ENCODE assay signal across 1 cellular context in the genomic region with DNA sequence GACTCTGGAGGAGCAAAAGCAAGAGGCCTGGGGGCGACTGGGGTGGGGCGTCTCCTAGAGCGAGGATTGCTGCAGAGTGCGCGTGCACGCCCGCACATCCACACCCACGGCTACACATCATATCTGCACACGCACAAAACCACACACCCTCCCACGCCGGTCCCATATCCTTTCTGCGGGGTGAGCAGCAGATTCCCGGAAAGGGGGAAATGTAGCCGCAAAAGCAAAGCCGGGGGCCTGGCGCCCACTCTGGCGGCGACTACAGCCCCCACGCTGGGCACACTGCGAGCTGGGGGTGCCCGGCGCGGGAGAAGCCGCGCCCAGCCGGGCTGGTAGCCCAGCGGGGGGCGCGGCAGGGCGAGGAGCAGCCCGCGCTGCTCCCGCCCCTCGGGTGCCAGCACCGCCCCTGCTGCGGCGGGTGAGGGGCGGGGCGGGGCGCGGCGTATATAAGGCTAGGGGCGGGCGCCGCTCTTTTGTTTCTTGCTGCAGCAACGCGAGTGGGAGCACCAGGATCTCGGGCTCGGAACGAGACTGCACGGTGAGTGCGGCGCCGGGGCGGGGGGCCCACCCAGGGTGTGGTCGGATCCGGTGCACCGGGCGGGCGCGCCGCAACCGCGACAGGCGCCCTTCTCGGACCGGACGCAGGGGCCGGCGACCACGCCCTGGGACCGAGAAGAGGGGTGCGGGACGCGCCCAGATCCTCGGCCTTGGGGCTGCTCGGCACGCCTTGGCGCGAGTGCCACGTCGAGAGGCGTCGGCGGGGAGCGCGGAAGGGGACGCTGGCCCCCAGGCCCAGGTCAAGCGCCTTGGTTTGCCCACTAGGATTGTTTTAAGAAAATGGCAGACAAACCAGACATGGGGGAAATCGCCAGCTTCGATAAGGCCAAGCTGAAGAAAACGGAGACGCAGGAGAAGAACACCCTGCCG.
TF ChIP-seq lines count a peak whose summit lies in the region.

A gene (plus strand): TSS at position 476 of the 927 bp plus-strand sequence.

TF ChIP-seq in HepG2, 621 proteins besides CTCF, POLR2A, EP300 and RAD21 (continued from another document and continues in another):
- TF ChIP-seq, protein P1, sequence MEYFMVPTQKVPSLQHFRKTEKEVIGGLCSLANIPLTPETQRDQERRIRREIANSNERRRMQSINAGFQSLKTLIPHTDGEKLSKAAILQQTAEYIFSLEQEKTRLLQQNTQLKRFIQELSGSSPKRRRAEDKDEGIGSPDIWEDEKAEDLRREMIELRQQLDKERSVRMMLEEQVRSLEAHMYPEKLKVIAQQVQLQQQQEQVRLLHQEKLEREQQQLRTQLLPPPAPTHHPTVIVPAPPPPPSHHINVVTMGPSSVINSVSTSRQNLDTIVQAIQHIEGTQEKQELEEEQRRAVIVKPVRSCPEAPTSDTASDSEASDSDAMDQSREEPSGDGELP (IDR thresholded peaks at IDR 0.05; ENCODE audit: borderline replicate concordance, low read depth), result no peak
- peak; percentile 85; the same call in 1 of the 2 replicates for TF ChIP-seq ZNF724P (CRISPR knock-in tag; IDR thresholded peaks at IDR 0.05; ENCODE audit: borderline replicate concordance)
- TF ChIP-seq KDM6A (CRISPR knock-in tag; IDR thresholded peaks at IDR 0.05; ENCODE audit: low read depth), result no peak
- TF ChIP-seq FOSL1 (CRISPR knock-in tag; IDR thresholded peaks at IDR 0.05; ENCODE audit: borderline replicate concordance), result no peak
- TF ChIP-seq TGIF2 (CRISPR knock-in tag; IDR thresholded peaks at IDR 0.05), result no peak; the same call in 1 of the 2 replicates
- TF ChIP-seq CHCHD3 (CRISPR knock-in tag; IDR thresholded peaks at IDR 0.05), result no peak
- no peak for TF ChIP-seq MTA1 (CRISPR knock-in tag; IDR thresholded peaks at IDR 0.05; ENCODE audit: borderline replicate concordance)
- 0 out of 2 replicates have a peak, but pooled peaks have one; percentile 28 for TF ChIP-seq ETV5 (CRISPR knock-in tag; IDR thresholded peaks at IDR 0.05; ENCODE audit: borderline replicate concordance)
- peak; percentile 75; the same call in 1 of the 2 replicates for TF ChIP-seq MIER3 (CRISPR knock-in tag; IDR thresholded peaks at IDR 0.05; ENCODE audit: borderline replicate concordance)
- TF ChIP-seq NFYB (CRISPR knock-in tag; IDR thresholded peaks at IDR 0.05), result peak; percentile 15; the same call in 1 of the 2 replicates
- no peak for TF ChIP-seq EHMT2 (IDR thresholded peaks at IDR 0.05; ENCODE audit: borderline replicate concordance, low read depth, low read length)
- TF ChIP-seq ZNF264 (CRISPR knock-in tag; IDR thresholded peaks at IDR 0.05), result peak; percentile 57; the same call in 1 of the 2 replicates
- no peak for TF ChIP-seq ZNF644 (CRISPR knock-in tag; IDR thresholded peaks at IDR 0.05; ENCODE audit: low read depth)
- TF ChIP-seq ZNF792 (CRISPR knock-in tag; IDR thresholded peaks at IDR 0.05), result peak; percentile 59; the same call in 1 of the 2 replicates
- TF ChIP-seq ESRRA (CRISPR knock-in tag; IDR thresholded peaks at IDR 0.05; ENCODE audit: low read depth), result peak; percentile 64
- no peak for TF ChIP-seq ETV6 (CRISPR knock-in tag; conservative IDR thresholded peaks at IDR 0.05)
- no peak for TF ChIP-seq SETDB1 (CRISPR knock-in tag; IDR thresholded peaks at IDR 0.05; ENCODE audit: borderline replicate concordance)
- no peak; the same call in 1 of the 2 replicates for TF ChIP-seq ZFP36L2 (CRISPR knock-in tag; IDR thresholded peaks at IDR 0.05)
- TF ChIP-seq, protein P2, sequence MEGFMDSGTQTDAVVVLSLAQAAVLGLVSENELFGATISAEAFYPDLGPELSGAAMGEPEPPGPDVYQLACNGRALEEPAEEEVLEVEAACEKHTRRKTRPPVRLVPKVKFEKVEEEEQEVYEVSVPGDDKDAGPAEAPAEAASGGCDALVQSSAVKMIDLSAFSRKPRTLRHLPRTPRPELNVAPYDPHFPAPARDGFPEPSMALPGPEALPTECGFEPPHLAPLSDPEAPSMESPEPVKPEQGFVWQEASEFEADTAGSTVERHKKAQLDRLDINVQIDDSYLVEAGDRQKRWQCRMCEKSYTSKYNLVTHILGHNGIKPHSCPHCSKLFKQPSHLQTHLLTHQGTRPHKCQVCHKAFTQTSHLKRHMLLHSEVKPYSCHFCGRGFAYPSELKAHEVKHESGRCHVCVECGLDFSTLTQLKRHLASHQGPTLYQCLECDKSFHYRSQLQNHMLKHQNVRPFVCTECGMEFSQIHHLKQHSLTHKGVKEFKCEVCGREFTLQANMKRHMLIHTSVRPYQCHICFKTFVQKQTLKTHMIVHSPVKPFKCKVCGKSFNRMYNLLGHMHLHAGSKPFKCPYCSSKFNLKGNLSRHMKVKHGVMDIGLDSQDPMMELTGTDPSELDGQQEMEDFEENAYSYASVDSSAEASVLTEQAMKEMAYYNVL (CRISPR knock-in tag; IDR thresholded peaks at IDR 0.05; ENCODE audit: borderline replicate concordance), result no peak
- peak; percentile 72; the same call in 1 of the 2 replicates for TF ChIP-seq KAT8 (CRISPR knock-in tag; IDR thresholded peaks at IDR 0.05)
- peak; percentile 89; the same call in 1 of the 2 replicates for TF ChIP-seq KAT7 (CRISPR knock-in tag; IDR thresholded peaks at IDR 0.05; ENCODE audit: borderline replicate concordance)
- TF ChIP-seq ZNF766 (CRISPR knock-in tag; IDR thresholded peaks at IDR 0.05; ENCODE audit: borderline replicate concordance), result peak; percentile 89; the same call in 1 of the 2 replicates
- peak; percentile 48; the same call in 1 of the 2 replicates for TF ChIP-seq ZNF543 (CRISPR knock-in tag; IDR thresholded peaks at IDR 0.05)
- TF ChIP-seq ATF7-NPFF (CRISPR knock-in tag; IDR thresholded peaks at IDR 0.05; ENCODE audit: low read depth), result peak; percentile 93
- TF ChIP-seq, protein P3, sequence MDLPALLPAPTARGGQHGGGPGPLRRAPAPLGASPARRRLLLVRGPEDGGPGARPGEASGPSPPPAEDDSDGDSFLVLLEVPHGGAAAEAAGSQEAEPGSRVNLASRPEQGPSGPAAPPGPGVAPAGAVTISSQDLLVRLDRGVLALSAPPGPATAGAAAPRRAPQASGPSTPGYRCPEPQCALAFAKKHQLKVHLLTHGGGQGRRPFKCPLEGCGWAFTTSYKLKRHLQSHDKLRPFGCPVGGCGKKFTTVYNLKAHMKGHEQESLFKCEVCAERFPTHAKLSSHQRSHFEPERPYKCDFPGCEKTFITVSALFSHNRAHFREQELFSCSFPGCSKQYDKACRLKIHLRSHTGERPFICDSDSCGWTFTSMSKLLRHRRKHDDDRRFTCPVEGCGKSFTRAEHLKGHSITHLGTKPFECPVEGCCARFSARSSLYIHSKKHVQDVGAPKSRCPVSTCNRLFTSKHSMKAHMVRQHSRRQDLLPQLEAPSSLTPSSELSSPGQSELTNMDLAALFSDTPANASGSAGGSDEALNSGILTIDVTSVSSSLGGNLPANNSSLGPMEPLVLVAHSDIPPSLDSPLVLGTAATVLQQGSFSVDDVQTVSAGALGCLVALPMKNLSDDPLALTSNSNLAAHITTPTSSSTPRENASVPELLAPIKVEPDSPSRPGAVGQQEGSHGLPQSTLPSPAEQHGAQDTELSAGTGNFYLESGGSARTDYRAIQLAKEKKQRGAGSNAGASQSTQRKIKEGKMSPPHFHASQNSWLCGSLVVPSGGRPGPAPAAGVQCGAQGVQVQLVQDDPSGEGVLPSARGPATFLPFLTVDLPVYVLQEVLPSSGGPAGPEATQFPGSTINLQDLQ (CRISPR knock-in tag; IDR thresholded peaks at IDR 0.05), result peak; percentile 97
- TF ChIP-seq NCOA1 (CRISPR knock-in tag; IDR thresholded peaks at IDR 0.05), result 0 out of 2 replicates have a peak, but pooled peaks have one; percentile 59
- TF ChIP-seq MXI1 (IDR thresholded peaks at IDR 0.05; ENCODE audit: borderline replicate concordance, low read depth, low read length), result peak; percentile 76; the same call in 2 of the 3 replicates
- no peak for TF ChIP-seq ATRX (CRISPR knock-in tag; IDR thresholded peaks at IDR 0.05; ENCODE audit: borderline replicate concordance)
- no peak for TF ChIP-seq SIX1 (CRISPR knock-in tag; IDR thresholded peaks at IDR 0.05; ENCODE audit: borderline replicate concordance)
- TF ChIP-seq, protein P4, sequence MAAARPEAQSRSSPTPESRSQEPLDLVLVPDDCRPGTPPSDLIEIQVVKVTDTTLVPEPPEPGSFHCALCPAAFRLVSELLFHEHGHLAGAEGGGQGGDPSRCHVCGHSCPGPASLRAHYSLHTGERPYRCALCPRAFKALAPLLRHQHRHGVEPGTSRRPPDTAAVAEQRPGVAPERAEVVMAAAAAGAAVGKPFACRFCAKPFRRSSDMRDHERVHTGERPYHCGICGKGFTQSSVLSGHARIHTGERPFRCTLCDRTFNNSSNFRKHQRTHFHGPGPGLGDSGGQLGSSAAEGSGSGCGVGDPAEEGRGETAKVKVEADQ (CRISPR knock-in tag; IDR thresholded peaks at IDR 0.05; ENCODE audit: borderline replicate concordance), result no peak
- no peak for TF ChIP-seq ZNF530 (CRISPR knock-in tag; IDR thresholded peaks at IDR 0.05; ENCODE audit: low read depth)
- TF ChIP-seq, protein P5, sequence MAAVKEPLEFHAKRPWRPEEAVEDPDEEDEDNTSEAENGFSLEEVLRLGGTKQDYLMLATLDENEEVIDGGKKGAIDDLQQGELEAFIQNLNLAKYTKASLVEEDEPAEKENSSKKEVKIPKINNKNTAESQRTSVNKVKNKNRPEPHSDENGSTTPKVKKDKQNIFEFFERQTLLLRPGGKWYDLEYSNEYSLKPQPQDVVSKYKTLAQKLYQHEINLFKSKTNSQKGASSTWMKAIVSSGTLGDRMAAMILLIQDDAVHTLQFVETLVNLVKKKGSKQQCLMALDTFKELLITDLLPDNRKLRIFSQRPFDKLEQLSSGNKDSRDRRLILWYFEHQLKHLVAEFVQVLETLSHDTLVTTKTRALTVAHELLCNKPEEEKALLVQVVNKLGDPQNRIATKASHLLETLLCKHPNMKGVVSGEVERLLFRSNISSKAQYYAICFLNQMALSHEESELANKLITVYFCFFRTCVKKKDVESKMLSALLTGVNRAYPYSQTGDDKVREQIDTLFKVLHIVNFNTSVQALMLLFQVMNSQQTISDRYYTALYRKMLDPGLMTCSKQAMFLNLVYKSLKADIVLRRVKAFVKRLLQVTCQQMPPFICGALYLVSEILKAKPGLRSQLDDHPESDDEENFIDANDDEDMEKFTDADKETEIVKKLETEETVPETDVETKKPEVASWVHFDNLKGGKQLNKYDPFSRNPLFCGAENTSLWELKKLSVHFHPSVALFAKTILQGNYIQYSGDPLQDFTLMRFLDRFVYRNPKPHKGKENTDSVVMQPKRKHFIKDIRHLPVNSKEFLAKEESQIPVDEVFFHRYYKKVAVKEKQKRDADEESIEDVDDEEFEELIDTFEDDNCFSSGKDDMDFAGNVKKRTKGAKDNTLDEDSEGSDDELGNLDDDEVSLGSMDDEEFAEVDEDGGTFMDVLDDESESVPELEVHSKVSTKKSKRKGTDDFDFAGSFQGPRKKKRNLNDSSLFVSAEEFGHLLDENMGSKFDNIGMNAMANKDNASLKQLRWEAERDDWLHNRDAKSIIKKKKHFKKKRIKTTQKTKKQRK (IDR thresholded peaks at IDR 0.05; ENCODE audit: low read length), result no peak
- TF ChIP-seq ZNF879 (CRISPR knock-in tag; IDR thresholded peaks at IDR 0.05), result no peak
- peak; percentile 88 for TF ChIP-seq REL (CRISPR knock-in tag; conservative IDR thresholded peaks at IDR 0.05)
- peak; percentile 44; the same call in 1 of the 2 replicates for TF ChIP-seq BCL6 (CRISPR knock-in tag; IDR thresholded peaks at IDR 0.05)
- TF ChIP-seq, protein P6, sequence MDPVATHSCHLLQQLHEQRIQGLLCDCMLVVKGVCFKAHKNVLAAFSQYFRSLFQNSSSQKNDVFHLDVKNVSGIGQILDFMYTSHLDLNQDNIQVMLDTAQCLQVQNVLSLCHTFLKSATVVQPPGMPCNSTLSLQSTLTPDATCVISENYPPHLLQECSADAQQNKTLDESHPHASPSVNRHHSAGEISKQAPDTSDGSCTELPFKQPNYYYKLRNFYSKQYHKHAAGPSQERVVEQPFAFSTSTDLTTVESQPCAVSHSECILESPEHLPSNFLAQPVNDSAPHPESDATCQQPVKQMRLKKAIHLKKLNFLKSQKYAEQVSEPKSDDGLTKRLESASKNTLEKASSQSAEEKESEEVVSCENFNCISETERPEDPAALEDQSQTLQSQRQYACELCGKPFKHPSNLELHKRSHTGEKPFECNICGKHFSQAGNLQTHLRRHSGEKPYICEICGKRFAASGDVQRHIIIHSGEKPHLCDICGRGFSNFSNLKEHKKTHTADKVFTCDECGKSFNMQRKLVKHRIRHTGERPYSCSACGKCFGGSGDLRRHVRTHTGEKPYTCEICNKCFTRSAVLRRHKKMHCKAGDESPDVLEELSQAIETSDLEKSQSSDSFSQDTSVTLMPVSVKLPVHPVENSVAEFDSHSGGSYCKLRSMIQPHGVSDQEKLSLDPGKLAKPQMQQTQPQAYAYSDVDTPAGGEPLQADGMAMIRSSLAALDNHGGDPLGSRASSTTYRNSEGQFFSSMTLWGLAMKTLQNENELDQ (CRISPR knock-in tag; IDR thresholded peaks at IDR 0.05; ENCODE audit: borderline replicate concordance), result no peak
- TF ChIP-seq, protein P7, sequence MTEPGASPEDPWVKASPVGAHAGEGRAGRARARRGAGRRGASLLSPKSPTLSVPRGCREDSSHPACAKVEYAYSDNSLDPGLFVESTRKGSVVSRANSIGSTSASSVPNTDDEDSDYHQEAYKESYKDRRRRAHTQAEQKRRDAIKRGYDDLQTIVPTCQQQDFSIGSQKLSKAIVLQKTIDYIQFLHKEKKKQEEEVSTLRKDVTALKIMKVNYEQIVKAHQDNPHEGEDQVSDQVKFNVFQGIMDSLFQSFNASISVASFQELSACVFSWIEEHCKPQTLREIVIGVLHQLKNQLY (CRISPR knock-in tag; IDR thresholded peaks at IDR 0.05), result peak; percentile 45; the same call in 1 of the 2 replicates
- TF ChIP-seq ZNF839 (CRISPR knock-in tag; IDR thresholded peaks at IDR 0.05; ENCODE audit: borderline replicate concordance), result no peak; the same call in 1 of the 2 replicates
- peak; percentile 93 for TF ChIP-seq IKZF4 (CRISPR knock-in tag; IDR thresholded peaks at IDR 0.05; ENCODE audit: borderline replicate concordance, low read depth, not compliant biosample characterization)
- TF ChIP-seq ZNF850 (CRISPR knock-in tag; conservative IDR thresholded peaks at IDR 0.05), result no peak
- peak; percentile 87 for TF ChIP-seq ZNF225 (CRISPR knock-in tag; IDR thresholded peaks at IDR 0.05)
- peak; percentile 90 for TF ChIP-seq MAZ (IDR thresholded peaks at IDR 0.05; ENCODE audit: borderline replicate concordance, low read depth, low read length)
- peak; percentile 93 for TF ChIP-seq MAZ (CRISPR knock-in tag; IDR thresholded peaks at IDR 0.05; ENCODE audit: low read depth)
- no peak for TF ChIP-seq SRSF4 (IDR thresholded peaks at IDR 0.05; ENCODE audit: low read depth, low read length, poor library complexity, severe bottlenecking)
- TF ChIP-seq, protein P8, sequence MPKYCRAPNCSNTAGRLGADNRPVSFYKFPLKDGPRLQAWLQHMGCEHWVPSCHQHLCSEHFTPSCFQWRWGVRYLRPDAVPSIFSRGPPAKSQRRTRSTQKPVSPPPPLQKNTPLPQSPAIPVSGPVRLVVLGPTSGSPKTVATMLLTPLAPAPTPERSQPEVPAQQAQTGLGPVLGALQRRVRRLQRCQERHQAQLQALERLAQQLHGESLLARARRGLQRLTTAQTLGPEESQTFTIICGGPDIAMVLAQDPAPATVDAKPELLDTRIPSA (CRISPR knock-in tag; IDR thresholded peaks at IDR 0.05; ENCODE audit: borderline replicate concordance), result no peak; the same call in 1 of the 2 replicates
- peak; percentile 62 for TF ChIP-seq FOXA3 (CRISPR knock-in tag; IDR thresholded peaks at IDR 0.05)
- no peak for TF ChIP-seq U2AF1 (optimal IDR thresholded peaks at IDR 0.05; ENCODE audit: low read depth, low read length)
- peak; percentile 76; the same call in 1 of the 2 replicates for TF ChIP-seq MTF1 (CRISPR knock-in tag; IDR thresholded peaks at IDR 0.05)
- TF ChIP-seq TSC22D2 (CRISPR knock-in tag; IDR thresholded peaks at IDR 0.05; ENCODE audit: borderline replicate concordance), result peak; percentile 81; the same call in 1 of the 2 replicates
- TF ChIP-seq SRSF1 (optimal IDR thresholded peaks at IDR 0.05; ENCODE audit: low read depth, low read length), result peak; percentile 56
